ENCODE assay signal across 1 cellular context in genomic region chr5:87267574-87268125, GRCh38.
TF ChIP-seq lines count a peak whose summit lies in the region.

Gene RASA1 (plus strand): TSS chr5:87267883. CDS start chr5:87268452, 569 bp downstream.

TF ChIP-seq in HepG2, 621 proteins besides CTCF, POLR2A, EP300 and RAD21 (continued from another document and continues in another):
- TF ChIP-seq DZIP1 (CRISPR knock-in tag; IDR thresholded peaks at IDR 0.05), result no peak
- no peak for TF ChIP-seq ZSCAN5A (CRISPR knock-in tag; IDR thresholded peaks at IDR 0.05; ENCODE audit: borderline replicate concordance)
- 0 out of 2 replicates have a peak, but pooled peaks have one; percentile 19 for TF ChIP-seq EEA1 (CRISPR knock-in tag; IDR thresholded peaks at IDR 0.05; ENCODE audit: borderline replicate concordance)
- TF ChIP-seq ZBTB40 (IDR thresholded peaks at IDR 0.05), result no peak
- no peak for TF ChIP-seq ZBTB40 (CRISPR knock-in tag; IDR thresholded peaks at IDR 0.05)
- TF ChIP-seq TSC22D2 (CRISPR knock-in tag; IDR thresholded peaks at IDR 0.05; ENCODE audit: borderline replicate concordance), result no peak
- TF ChIP-seq NCOR1 (IDR thresholded peaks at IDR 0.05; ENCODE audit: borderline replicate concordance, low read length), result no peak
- TF ChIP-seq MAFF (IDR thresholded peaks at IDR 0.05; ENCODE audit: low read depth, low read length), result no peak
- TF ChIP-seq FOXM1 (CRISPR knock-in tag; IDR thresholded peaks at IDR 0.05), result no peak
- TF ChIP-seq AGO1 (IDR thresholded peaks at IDR 0.05; ENCODE audit: low read depth, low read length, poor library complexity, severe bottlenecking), result no peak
- no peak for TF ChIP-seq ZFP36 (IDR thresholded peaks at IDR 0.05; ENCODE audit: borderline replicate concordance, low read depth, low read length, partially characterized antibody)
- TF ChIP-seq TAF15 (IDR thresholded peaks at IDR 0.05; ENCODE audit: low read depth, low read length, poor library complexity, severe bottlenecking), result no peak
- TF ChIP-seq GMEB1 (CRISPR knock-in tag; IDR thresholded peaks at IDR 0.05; ENCODE audit: borderline replicate concordance), result no peak
- no peak; the same call in 1 of the 2 replicates for TF ChIP-seq KDM5B (CRISPR knock-in tag; IDR thresholded peaks at IDR 0.05; ENCODE audit: borderline replicate concordance)
- TF ChIP-seq SOX6 (IDR thresholded peaks at IDR 0.05), result no peak
- peak; percentile 50; the same call in 1 of the 2 replicates for TF ChIP-seq SOX6 (CRISPR knock-in tag; IDR thresholded peaks at IDR 0.05)
- TF ChIP-seq ZSCAN12 (CRISPR knock-in tag; IDR thresholded peaks at IDR 0.05), result no peak
- no peak for TF ChIP-seq CC2D1A (CRISPR knock-in tag; IDR thresholded peaks at IDR 0.05)
- peak; percentile 79 for TF ChIP-seq TAF1 (CRISPR knock-in tag; IDR thresholded peaks at IDR 0.05)
- peak; percentile 45; the same call in 1 of the 2 replicates for TF ChIP-seq MXD4 (CRISPR knock-in tag; IDR thresholded peaks at IDR 0.05)
- no peak for TF ChIP-seq ZNF773 (CRISPR knock-in tag; IDR thresholded peaks at IDR 0.05; ENCODE audit: borderline replicate concordance)
- no peak for TF ChIP-seq TGIF2 (CRISPR knock-in tag; IDR thresholded peaks at IDR 0.05)
- no peak for TF ChIP-seq PCBP1 (IDR thresholded peaks at IDR 0.05; ENCODE audit: borderline replicate concordance, low read depth, low read length)
- TF ChIP-seq KDM4B (CRISPR knock-in tag; IDR thresholded peaks at IDR 0.05), result peak; percentile 16; the same call in 1 of the 2 replicates
- TF ChIP-seq HIC2 (CRISPR knock-in tag; IDR thresholded peaks at IDR 0.05; ENCODE audit: low read depth), result 0 out of 2 replicates have a peak, but pooled peaks have one; percentile 26
- TF ChIP-seq PRPF4 (IDR thresholded peaks at IDR 0.05; ENCODE audit: low read depth, low read length, poor library complexity, severe bottlenecking), result no peak
- TF ChIP-seq PPARG (CRISPR knock-in tag; conservative IDR thresholded peaks at IDR 0.05), result no peak; the same call in 1 of the 2 replicates
- no peak for TF ChIP-seq TMF1 (CRISPR knock-in tag; IDR thresholded peaks at IDR 0.05; ENCODE audit: low read depth)
- no peak for TF ChIP-seq CHD4 (IDR thresholded peaks at IDR 0.05; ENCODE audit: borderline replicate concordance, low read length)
- peak; percentile 56; the same call in 1 of the 2 replicates for TF ChIP-seq ZNF280B (CRISPR knock-in tag; IDR thresholded peaks at IDR 0.05; ENCODE audit: borderline replicate concordance)
- TF ChIP-seq HMGXB4 (CRISPR knock-in tag; IDR thresholded peaks at IDR 0.05; ENCODE audit: borderline replicate concordance in 1 of 2, low read depth in 1 of 2), result 0 out of 4 replicates have a peak, but pooled peaks of 1 of the 2 experiments have one; percentile 65
- TF ChIP-seq RXRA (CRISPR knock-in tag; IDR thresholded peaks at IDR 0.05), result no peak; the same call in 1 of the 2 replicates
- TF ChIP-seq MED8 (CRISPR knock-in tag; IDR thresholded peaks at IDR 0.05; ENCODE audit: insufficient replicate concordance), result no peak
- TF ChIP-seq ZNF263 (CRISPR knock-in tag; IDR thresholded peaks at IDR 0.05), result peak; percentile 86
- TF ChIP-seq ZNF552 (CRISPR knock-in tag; IDR thresholded peaks at IDR 0.05; ENCODE audit: borderline replicate concordance), result no peak
- TF ChIP-seq ZNF432 (CRISPR knock-in tag; IDR thresholded peaks at IDR 0.05; ENCODE audit: borderline replicate concordance), result no peak
- no peak for TF ChIP-seq DDIT3 (CRISPR knock-in tag; IDR thresholded peaks at IDR 0.05)
- TF ChIP-seq BHLHE40 (IDR thresholded peaks at IDR 0.05; ENCODE audit: low read length), result no peak
- peak; percentile 26; the same call in 1 of the 2 replicates for TF ChIP-seq YEATS4 (CRISPR knock-in tag; IDR thresholded peaks at IDR 0.05; ENCODE audit: borderline replicate concordance)
- no peak for TF ChIP-seq ZKSCAN1 (IDR thresholded peaks at IDR 0.05; ENCODE audit: low read length)
- TF ChIP-seq ZBTB42 (CRISPR knock-in tag; IDR thresholded peaks at IDR 0.05), result no peak
- TF ChIP-seq ZBTB7B (CRISPR knock-in tag; IDR thresholded peaks at IDR 0.05), result 0 out of 2 replicates have a peak, but pooled peaks have one; percentile 13
